9 cellular contexts compared by ENCODE assay signal in the genomic region with DNA sequence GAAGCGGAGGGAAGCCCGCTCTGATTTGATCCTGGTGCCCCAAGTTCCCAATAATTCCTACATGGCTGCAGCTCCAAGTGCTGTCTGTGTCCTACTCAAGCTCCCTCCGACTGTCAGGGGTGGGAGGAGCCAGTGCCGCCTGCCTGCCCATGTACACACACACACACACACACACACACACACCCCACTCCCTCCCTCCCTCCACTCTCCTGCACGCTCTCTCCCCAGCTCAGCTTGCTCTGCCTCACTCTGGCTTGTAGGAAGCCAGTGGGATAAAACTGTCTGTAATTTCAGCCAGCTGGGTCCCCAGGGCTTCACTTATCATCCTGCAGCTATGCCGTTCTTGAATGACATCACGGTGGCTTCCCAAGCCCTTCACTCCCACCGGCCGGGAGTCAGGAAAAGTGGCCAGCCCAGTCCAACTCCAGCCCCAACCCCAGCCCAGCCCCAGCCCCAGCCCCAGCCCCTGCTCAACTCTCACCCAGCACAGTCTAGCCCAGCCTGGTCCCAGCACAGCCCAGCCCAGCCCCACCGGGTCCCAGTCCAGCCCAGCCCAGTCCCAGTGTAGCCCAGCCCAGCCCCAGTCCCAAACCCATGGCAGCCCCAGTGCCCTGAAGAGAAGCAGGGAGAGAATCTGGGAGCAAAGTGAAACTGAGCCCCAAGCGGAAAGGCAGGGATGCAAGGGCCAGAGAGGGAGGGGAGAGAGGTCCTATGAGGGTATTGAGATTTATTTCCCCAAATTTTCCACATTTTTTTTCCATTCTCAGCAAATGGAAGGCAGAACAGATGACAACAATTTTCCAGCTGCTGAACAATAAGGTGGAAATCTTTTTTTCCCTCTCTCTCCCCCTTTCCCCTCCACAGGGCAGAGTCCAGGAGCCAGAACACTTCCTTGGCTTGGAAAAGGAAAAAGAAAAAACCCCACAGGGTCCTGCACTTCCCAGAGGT.
DNase-seq lines count a peak whose midpoint lies in the region; ATAC-seq, FAIRE-seq and TF ChIP-seq lines count a peak whose summit lies in the region.
"Had no signal": no experiment of that assay in that cellular context is flagged by ENCODE, and none has a peak within 500 bp of the region (broad histone marks: within the 10 kb centered on the region; RNA-seq: fewer than 3 reads in every experiment).

No MANE protein-coding gene starts in this region.

- peaks cover 13% of the 10 kb centered on the region; the same call in 1 of the 2 replicates for H4K20me1 ChIP-seq in HepG2 (ENCODE audit: insufficient read depth, low read length)

- peaks cover 0 to 14% of the 10 kb centered on the region in 2 experiments; a peak in 3 of 5 replicates for H3K36me3 ChIP-seq in HepG2 (replicated peaks in 1 of 2; ENCODE audit: control insufficient read depth in 1 of 2, insufficient read depth in 2 of 2, low read length in 2 of 2)

- H3K4me2 ChIP-seq in HepG2 (ENCODE audit: low read depth, low read length), result no peak overlapping the region

- 81% methylated on average over 10 of the region's 11 CpGs for WGBS in HepG2 (ENCODE audit: low lambda C conversion rate)

- no peak overlapping the region for H3K4me3 ChIP-seq in HepG2 (replicated peaks in 1 of 3; ENCODE audit: insufficient read depth in 1 of 3, low read depth in 2 of 3, low read length in 3 of 3)

- H3K9ac ChIP-seq in HepG2 (ENCODE audit: insufficient read depth, low read depth, low read length), result no peak overlapping the region

- no peaks in the 10 kb centered on the region for H3K27me3 ChIP-seq in HepG2 (ENCODE audit: control insufficient read depth in 1 of 2, insufficient read depth in 2 of 2, low read length in 2 of 2)

- in situ Hi-C loops in HepG2 (cut with HindIII; ENCODE audit: extremely low pct_ligation_motif_present, low pct_unique_long_range_greater_than_20kb), result no loop called here

- intact Hi-C loops in HepG2 (cut with micrococcal nuclease; ENCODE audit: unreplicated experiment), result no loop called here

- H3K9me3 ChIP-seq in HepG2 (ENCODE audit: low read length), result no peaks in the 10 kb centered on the region

- peak; percentile 16 for ATAC-seq in HepG2

- H3K4me1 ChIP-seq in HepG2 (ENCODE audit: insufficient read depth, low read length), result no peaks in the 10 kb centered on the region

- no peak for TF ChIP-seq POLR2A in HepG2 (IDR thresholded peaks at IDR 0.05; ENCODE audit: insufficient read depth in 1 of 2, low read depth in 2 of 2, low read length in 2 of 2)

- no peak overlapping the region for H2AFZ ChIP-seq in HepG2 (ENCODE audit: low read length)

- no peak overlapping the region for H3K27ac ChIP-seq in HepG2 (ENCODE audit: extremely low read length, insufficient read depth, low read length)
- H3K27ac ChIP-seq in temporal lobe (ENCODE audit: low read depth, low read length), result peak overlapping the region; percentile 40
- H3K27ac ChIP-seq: 22Rv1 had no signal

- no peak for TF ChIP-seq CTCF in HepG2 (CRISPR knock-in tag; IDR thresholded peaks at IDR 0.05)

- POLR2A ChIA-PET in HepG2 (lab: Yijun Ruan, JAX), result no interaction called here

- no peaks in the 10 kb centered on the region for H3K79me2 ChIP-seq in HepG2 (ENCODE audit: insufficient read depth, low read length)

- BruUV-seq in HepG2 (replicated peaks; lab: Mats Ljungman, UMichigan), result no TSS peak

- FAIRE-seq in HepG2 (lab: Jason Lieb, UNC), result no peak

- DNase-seq in DMS 273 (lab: John Stamatoyannopoulos, UW; ENCODE audit: unreplicated experiment) (peak; percentile 38), DMS 273 treated with DMSO at 0.1 percent for 48 hours (lab: John Stamatoyannopoulos, UW) (no peak), cerebellum (ENCODE audit: low spot score) (peak; percentile 17), HepG2 (ENCODE audit: low spot score) (peak; percentile 16), SHP77 (lab: John Stamatoyannopoulos, UW) (no peak), mesenteric fat pad (ENCODE audit: low spot score) (no peak)
- DNase-seq in effector CD8-positive, alpha-beta T cell (lab: John Stamatoyannopoulos, UW), result no peak

- TF ChIP-seq EP300 in HepG2 (IDR thresholded peaks at IDR 0.05; ENCODE audit: low read depth in 2 of 2, low read length in 2 of 2) (no peak), HepG2 (CRISPR knock-in tag; IDR thresholded peaks at IDR 0.05; ENCODE audit: borderline replicate concordance) (no peak)

- TF ChIP-seq RAD21 in HepG2 (CRISPR knock-in tag; IDR thresholded peaks at IDR 0.05), result no peak

- CTCF ChIA-PET in HepG2 (lab: Yijun Ruan, JAX; ENCODE audit: low intra/inter-chr PET ratio, low total read pairs), result no interaction called here

TF ChIP-seq in HepG2, 621 proteins besides CTCF, POLR2A, EP300 and RAD21:
- TF ChIP-seq MEF2D (CRISPR knock-in tag; IDR thresholded peaks at IDR 0.05) (no peak), ZNF646 (CRISPR knock-in tag; IDR thresholded peaks at IDR 0.05) (peak; percentile 51; the same call in 1 of the 2 replicates)

Comparison
In these comparisons a context has a peak if more than half of its experiments do, and no peak if none do; other contexts are left out.
1. DNase-seq: peak in DMS 273 (single experiment), cerebellum (single experiment) and HepG2 (single experiment); none in DMS 273 treated with DMSO at 0.1 percent for 48 hours (single experiment), SHP77 (0 of 2), effector CD8-positive, alpha-beta T cell (single experiment) and mesenteric fat pad (single experiment).